ENCODE assay signal across 10 cellular contexts in genomic region chr10:43595739-43596298, GRCh38. TPM values are rescaled to one million over a fixed set of nuclear protein-coding genes. Genes with fewer than 3 reads are reported as not detected.
DNase-seq lines count a peak whose midpoint lies in the region; ATAC-seq and TF ChIP-seq lines count a peak whose summit lies in the region.
"Had no signal": no experiment of that assay in that cellular context is flagged by ENCODE, and none has a peak within 500 bp of the region (broad histone marks: within the 10 kb centered on the region; RNA-seq: fewer than 3 reads in every experiment).

No MANE protein-coding gene starts in this region.

- H3K27ac Mint-ChIP-seq in activated CD8-positive, alpha-beta T cell treated with anti-CD3 and anti-CD28 coated beads, Interleukin-2, amount 10 ng/mL, durations not matched to agents 7 days and 5 days = peak overlapping the region; percentile 85

- H3K9me3 Mint-ChIP-seq in activated CD8-positive, alpha-beta T cell treated with anti-CD3 and anti-CD28 coated beads, Interleukin-2, amount 10 ng/mL, durations not matched to agents 7 days and 5 days (ENCODE audit: insufficient read depth) = peaks cover 19% of the 10 kb centered on the region

- H3K36me3 ChIP-seq in testis (ENCODE audit: low read depth, missing control alignments) = no peaks in the 10 kb centered on the region

- TF ChIP-seq POLR2A in testis (IDR thresholded peaks at IDR 0.05) = no peak

- peak overlapping the region; percentile 64 for H3K4me3 Mint-ChIP-seq in activated CD8-positive, alpha-beta T cell treated with anti-CD3 and anti-CD28 coated beads, Interleukin-2, amount 10 ng/mL, durations not matched to agents 7 days and 5 days

- H3K4me1 Mint-ChIP-seq in activated CD8-positive, alpha-beta T cell treated with anti-CD3 and anti-CD28 coated beads, Interleukin-2, amount 10 ng/mL, durations not matched to agents 7 days and 5 days (ENCODE audit: low read depth) = peaks cover 35% of the 10 kb centered on the region

- no peak overlapping the region for H3K27ac ChIP-seq in testis
- H3K27ac ChIP-seq: VCaP had no signal

- WGBS in testis, 2 donors = 65% methylated on average over 7 of the region's 7 CpGs

- ATAC-seq in HG03108 (IDR thresholded peaks at IDR 0.05; ENCODE audit: unreplicated experiment) = peak; percentile 39
- ATAC-seq in activated CD8-positive, alpha-beta T cell treated with anti-CD3 and anti-CD28 coated beads, Interleukin-2, amount 10 ng/mL, durations not matched to agents 7 days and 5 days = peak; percentile 64

- intact Hi-C loops in testis (cut with DNase I; ENCODE audit: low total_unique reads) = no loop called here

- CTCF ChIA-PET in activated CD8-positive, alpha-beta T cell treated with anti-CD3 and anti-CD28 coated beads, Interleukin-2, amount 10 ng/mL, durations not matched to agents 7 days and 5 days (lab: Charles Lee) = interaction anchor here (1.2 to 1.6 kb wide), 2 partner anchors 37 to 716 kb away, joined by 3 read pairs; no protein-coding TSS in a partner anchor

- no peaks in the 10 kb centered on the region for H3K9me3 ChIP-seq in testis

- no peaks in the 10 kb centered on the region for H3K27me3 ChIP-seq in testis

- TF ChIP-seq CTCF in testis (IDR thresholded peaks at IDR 0.05) = no peak

- peaks cover 11% of the 10 kb centered on the region for H3K36me3 Mint-ChIP-seq in activated CD8-positive, alpha-beta T cell treated with anti-CD3 and anti-CD28 coated beads, Interleukin-2, amount 10 ng/mL, durations not matched to agents 7 days and 5 days (ENCODE audit: low read depth)

- H3K27me3 Mint-ChIP-seq in activated CD8-positive, alpha-beta T cell treated with anti-CD3 and anti-CD28 coated beads, Interleukin-2, amount 10 ng/mL, durations not matched to agents 7 days and 5 days (ENCODE audit: low read depth) = peaks cover 3% of the 10 kb centered on the region

- no peak overlapping the region for H3K4me3 ChIP-seq in testis

- peak; percentile 20 for DNase-seq in activated T-cell treated with anti-CD3 and anti-CD28 coated beads for 24 hours (ENCODE audit: low read depth)
- DNase-seq in activated T-cell treated with anti-CD3 and anti-CD28 coated beads, Interleukin-2, amount 50 U/mL, for 1 hour = no peak
- peak; percentile 53 for DNase-seq in activated CD8-positive, alpha-beta T cell treated with anti-CD3 and anti-CD28 coated beads, Interleukin-2, amount 10 ng/mL, durations not matched to agents 7 days and 5 days
- DNase-seq in stimulated activated CD8-positive, alpha-beta memory T cell treated with anti-CD3 and anti-CD28 coated beads, Interleukin-4, amount 100 ng/mL, for 24 hours (ENCODE audit: low read depth) = peak; percentile 4
- DNase-seq in testis = no peak
- DNase-seq in hypothalamus (lab: John Stamatoyannopoulos, UW) = no peak
- DNase-seq in NCI-H510A treated with DMSO at 0.1 percent for 48 hours (lab: John Stamatoyannopoulos, UW) = no peak
- DNase-seq: left cardiac atrium had no signal

- H3K4me1 ChIP-seq in testis = peaks cover 6% of the 10 kb centered on the region

- POLR2A ChIA-PET in activated CD8-positive, alpha-beta T cell treated with anti-CD3 and anti-CD28 coated beads, Interleukin-2, amount 10 ng/mL, durations not matched to agents 7 days and 5 days (lab: Charles Lee) = interaction anchor here (0.6 to 1.5 kb wide), 2 partner anchors 186 kb away, joined by 3 read pairs; partner anchors contain the start of gene HNRNPF

RNA-seq across cellular contexts. Expression of gene ZNF485, which starts 10.4 kb away (rescaled TPM):
- 1 to 10 TPM; 4.7 to 4.8 TPM for total RNA-seq in activated CD8-positive, alpha-beta T cell treated with anti-CD3 and anti-CD28 coated beads, Interleukin-2, amount 10 ng/mL, durations not matched to agents 7 days and 5 days
- 10 to 100 TPM in 1 of 2 donors, 1 to 10 TPM in 1; 8.8 to 10.0 TPM for total RNA-seq in testis
- polyA plus RNA-seq in testis (ENCODE audit: insufficient read depth, low read depth, low replicate concordance) = 5.8 TPM

RNA-seq across cellular contexts. Expression of gene ZNF239, which starts 21.4 kb away (rescaled TPM):
- 1 to 10 TPM in 1 of 2 experiments, under 1 TPM in 1; 0.52 to 1.1 TPM for total RNA-seq in activated CD8-positive, alpha-beta T cell treated with anti-CD3 and anti-CD28 coated beads, Interleukin-2, amount 10 ng/mL, durations not matched to agents 7 days and 5 days
- total RNA-seq in testis = 10 to 100 TPM in 1 of 2 donors, 1 to 10 TPM in 1; 9.2 to 10.9 TPM
- polyA plus RNA-seq in testis (ENCODE audit: insufficient read depth, low read depth, low replicate concordance) = 20.8 TPM

RNA-seq across cellular contexts. Expression of gene ZNF32, which starts 52.9 kb away (rescaled TPM):
- 10 to 100 TPM; 16.5 to 18.0 TPM for total RNA-seq in activated CD8-positive, alpha-beta T cell treated with anti-CD3 and anti-CD28 coated beads, Interleukin-2, amount 10 ng/mL, durations not matched to agents 7 days and 5 days
- 10 to 100 TPM; 18.7 to 22.7 TPM for total RNA-seq in testis
- 29.8 TPM for polyA plus RNA-seq in testis (ENCODE audit: insufficient read depth, low read depth, low replicate concordance)

Comparison
In these comparisons a context has a peak if more than half of its experiments do, and no peak if none do; other contexts are left out.
1. DNase-seq: peak in activated T-cell treated with anti-CD3 and anti-CD28 coated beads for 24 hours (single experiment), activated CD8-positive, alpha-beta T cell treated with anti-CD3 and anti-CD28 coated beads, Interleukin-2, amount 10 ng/mL, durations not matched to agents 7 days and 5 days (single experiment) and stimulated activated CD8-positive, alpha-beta memory T cell treated with anti-CD3 and anti-CD28 coated beads, Interleukin-4, amount 100 ng/mL, for 24 hours (single experiment); none in activated T-cell treated with anti-CD3 and anti-CD28 coated beads, Interleukin-2, amount 50 U/mL, for 1 hour (single experiment), testis (single experiment), hypothalamus (0 of 51) and NCI-H510A treated with DMSO at 0.1 percent for 48 hours (single experiment).
2. RNA of gene ZNF239, which starts 21.4 kb away (total RNA-seq): 9.2 to 10.9 TPM in testis; 0.52 to 1.1 TPM in activated CD8-positive, alpha-beta T cell treated with anti-CD3 and anti-CD28 coated beads, Interleukin-2, amount 10 ng/mL, durations not matched to agents 7 days and 5 days; every median in the first group is over 4 times any median in the second.